Comparison of ENCODE assay signal across 1 cellular context in the genomic region with DNA sequence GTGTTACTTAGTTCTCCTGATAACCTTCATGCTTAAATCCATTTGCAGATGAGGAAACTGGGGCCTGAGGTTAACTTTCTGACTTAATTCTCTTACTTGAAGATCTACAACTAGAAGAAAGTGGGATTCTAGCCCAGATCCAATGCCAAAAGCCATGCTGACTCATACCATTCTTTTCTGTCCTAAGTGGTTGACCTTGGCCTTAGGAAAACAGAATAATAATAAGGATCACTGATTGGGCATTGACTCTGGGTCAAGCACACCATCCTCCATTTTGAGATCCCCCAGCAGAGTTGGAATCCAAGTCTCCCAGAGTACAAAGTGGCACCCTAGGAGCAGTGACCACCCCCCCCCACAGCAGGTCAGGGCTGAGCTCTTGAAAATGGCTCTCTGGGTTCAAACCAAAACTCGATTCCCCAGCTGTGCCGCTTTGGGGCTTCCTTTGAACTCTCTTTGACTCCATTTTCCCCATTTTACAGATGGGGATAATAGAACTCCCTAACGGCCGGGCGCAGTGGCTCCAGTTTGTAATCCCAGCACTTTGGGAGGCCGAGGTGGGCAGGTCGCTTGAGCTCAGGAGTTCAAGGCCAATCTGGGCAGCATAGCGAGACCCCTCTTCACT.
TF ChIP-seq lines count a peak whose summit lies in the region.

No MANE protein-coding gene starts in this region.

TF ChIP-seq in HepG2, 621 proteins besides CTCF, POLR2A, EP300 and RAD21 (continued from another document and continues in another):
- TF ChIP-seq, protein P1, sequence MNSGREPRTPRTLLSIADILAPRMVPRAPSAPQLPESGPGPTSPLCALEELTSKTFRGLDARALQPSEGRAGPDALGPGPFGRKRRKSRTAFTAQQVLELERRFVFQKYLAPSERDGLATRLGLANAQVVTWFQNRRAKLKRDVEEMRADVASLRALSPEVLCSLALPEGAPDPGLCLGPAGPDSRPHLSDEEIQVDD (CRISPR knock-in tag; IDR thresholded peaks at IDR 0.05; ENCODE audit: borderline replicate concordance): no peak
- TF ChIP-seq, protein P2, sequence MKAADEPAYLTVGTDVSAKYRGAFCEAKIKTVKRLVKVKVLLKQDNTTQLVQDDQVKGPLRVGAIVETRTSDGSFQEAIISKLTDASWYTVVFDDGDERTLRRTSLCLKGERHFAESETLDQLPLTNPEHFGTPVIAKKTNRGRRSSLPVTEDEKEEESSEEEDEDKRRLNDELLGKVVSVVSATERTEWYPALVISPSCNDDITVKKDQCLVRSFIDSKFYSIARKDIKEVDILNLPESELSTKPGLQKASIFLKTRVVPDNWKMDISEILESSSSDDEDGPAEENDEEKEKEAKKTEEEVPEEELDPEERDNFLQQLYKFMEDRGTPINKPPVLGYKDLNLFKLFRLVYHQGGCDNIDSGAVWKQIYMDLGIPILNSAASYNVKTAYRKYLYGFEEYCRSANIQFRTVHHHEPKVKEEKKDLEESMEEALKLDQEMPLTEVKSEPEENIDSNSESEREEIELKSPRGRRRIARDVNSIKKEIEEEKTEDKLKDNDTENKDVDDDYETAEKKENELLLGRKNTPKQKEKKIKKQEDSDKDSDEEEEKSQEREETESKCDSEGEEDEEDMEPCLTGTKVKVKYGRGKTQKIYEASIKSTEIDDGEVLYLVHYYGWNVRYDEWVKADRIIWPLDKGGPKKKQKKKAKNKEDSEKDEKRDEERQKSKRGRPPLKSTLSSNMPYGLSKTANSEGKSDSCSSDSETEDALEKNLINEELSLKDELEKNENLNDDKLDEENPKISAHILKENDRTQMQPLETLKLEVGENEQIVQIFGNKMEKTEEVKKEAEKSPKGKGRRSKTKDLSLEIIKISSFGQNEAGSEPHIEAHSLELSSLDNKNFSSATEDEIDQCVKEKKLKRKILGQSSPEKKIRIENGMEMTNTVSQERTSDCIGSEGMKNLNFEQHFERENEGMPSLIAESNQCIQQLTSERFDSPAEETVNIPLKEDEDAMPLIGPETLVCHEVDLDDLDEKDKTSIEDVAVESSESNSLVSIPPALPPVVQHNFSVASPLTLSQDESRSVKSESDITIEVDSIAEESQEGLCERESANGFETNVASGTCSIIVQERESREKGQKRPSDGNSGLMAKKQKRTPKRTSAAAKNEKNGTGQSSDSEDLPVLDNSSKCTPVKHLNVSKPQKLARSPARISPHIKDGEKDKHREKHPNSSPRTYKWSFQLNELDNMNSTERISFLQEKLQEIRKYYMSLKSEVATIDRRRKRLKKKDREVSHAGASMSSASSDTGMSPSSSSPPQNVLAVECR (CRISPR knock-in tag; IDR thresholded peaks at IDR 0.05; ENCODE audit: borderline replicate concordance): no peak; the same call in 1 of the 2 replicates
- TF ChIP-seq, protein P3, sequence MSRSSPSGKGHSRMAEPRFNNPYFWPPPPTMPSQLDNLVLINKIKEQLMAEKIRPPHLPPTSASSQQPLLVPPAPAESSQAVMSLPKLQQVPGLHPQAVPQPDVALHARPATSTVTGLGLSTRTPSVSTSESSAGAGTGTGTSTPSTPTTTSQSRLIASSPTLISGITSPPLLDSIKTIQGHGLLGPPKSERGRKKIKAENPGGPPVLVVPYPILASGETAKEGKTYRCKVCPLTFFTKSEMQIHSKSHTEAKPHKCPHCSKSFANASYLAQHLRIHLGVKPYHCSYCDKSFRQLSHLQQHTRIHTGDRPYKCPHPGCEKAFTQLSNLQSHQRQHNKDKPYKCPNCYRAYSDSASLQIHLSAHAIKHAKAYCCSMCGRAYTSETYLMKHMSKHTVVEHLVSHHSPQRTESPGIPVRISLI (CRISPR knock-in tag; IDR thresholded peaks at IDR 0.05; ENCODE audit: borderline replicate concordance): no peak
- TF ChIP-seq KAT8 (CRISPR knock-in tag; IDR thresholded peaks at IDR 0.05) (0 out of 2 replicates have a peak, but pooled peaks have one; percentile 50), EHMT2 (IDR thresholded peaks at IDR 0.05; ENCODE audit: borderline replicate concordance, low read depth, low read length) (0 out of 2 replicates have a peak, but pooled peaks have one; percentile 25), SCMH1 (CRISPR knock-in tag; IDR thresholded peaks at IDR 0.05; ENCODE audit: borderline replicate concordance) (no peak), ZNF180 (CRISPR knock-in tag; IDR thresholded peaks at IDR 0.05; ENCODE audit: borderline replicate concordance, low read depth) (no peak), RNF2 (conservative IDR thresholded peaks at IDR 0.05; ENCODE audit: low read depth) (no peak), ZNF577 (CRISPR knock-in tag; IDR thresholded peaks at IDR 0.05; ENCODE audit: borderline replicate concordance, low read depth) (no peak), ZNF235 (CRISPR knock-in tag; IDR thresholded peaks at IDR 0.05; ENCODE audit: borderline replicate concordance) (no peak), ZNF441 (CRISPR knock-in tag; IDR thresholded peaks at IDR 0.05; ENCODE audit: borderline replicate concordance) (no peak), RORA (CRISPR knock-in tag; IDR thresholded peaks at IDR 0.05) (no peak), GZF1 (CRISPR knock-in tag; IDR thresholded peaks at IDR 0.05) (no peak), MXI1 (IDR thresholded peaks at IDR 0.05; ENCODE audit: borderline replicate concordance, low read depth, low read length) (no peak), CHD4 (IDR thresholded peaks at IDR 0.05; ENCODE audit: borderline replicate concordance, low read length) (no peak), MAFK (conservative IDR thresholded peaks at IDR 0.05 in 1 of 2, IDR thresholded peaks at IDR 0.05 in 1 of 2; ENCODE audit: low read length in 2 of 2) (peak; percentile 25 to 42; a peak in 3 of 4 replicates), ZNF747 (CRISPR knock-in tag; IDR thresholded peaks at IDR 0.05; ENCODE audit: borderline replicate concordance) (no peak), CHCHD3 (CRISPR knock-in tag; IDR thresholded peaks at IDR 0.05) (no peak), KAT2B (IDR thresholded peaks at IDR 0.05; ENCODE audit: borderline replicate concordance, low read depth, low read length) (no peak), HOXA5 (CRISPR knock-in tag; IDR thresholded peaks at IDR 0.05) (no peak), ZNF431 (CRISPR knock-in tag; IDR thresholded peaks at IDR 0.05; ENCODE audit: borderline replicate concordance, low read depth) (no peak), GLI4 (CRISPR knock-in tag; IDR thresholded peaks at IDR 0.05; ENCODE audit: borderline replicate concordance) (no peak), ZMYM2 (CRISPR knock-in tag; IDR thresholded peaks at IDR 0.05) (no peak), ZNF660 (CRISPR knock-in tag; IDR thresholded peaks at IDR 0.05; ENCODE audit: borderline replicate concordance, low read depth) (no peak), ZFP36L2 (CRISPR knock-in tag; IDR thresholded peaks at IDR 0.05) (no peak), KLF13 (CRISPR knock-in tag; IDR thresholded peaks at IDR 0.05) (no peak), POLR2G (IDR thresholded peaks at IDR 0.05; ENCODE audit: low read depth, low read length) (no peak), ZC3H4 (CRISPR knock-in tag; IDR thresholded peaks at IDR 0.05; ENCODE audit: borderline replicate concordance) (no peak), ZNF709 (CRISPR knock-in tag; IDR thresholded peaks at IDR 0.05) (no peak), RELA (CRISPR knock-in tag; IDR thresholded peaks at IDR 0.05) (no peak), ZNF572 (CRISPR knock-in tag; IDR thresholded peaks at IDR 0.05) (no peak), ATRX (CRISPR knock-in tag; IDR thresholded peaks at IDR 0.05; ENCODE audit: borderline replicate concordance) (no peak), HMG20B (CRISPR knock-in tag; conservative IDR thresholded peaks at IDR 0.05) (no peak), ZNF256 (CRISPR knock-in tag; conservative IDR thresholded peaks at IDR 0.05) (no peak), ZNF331 (CRISPR knock-in tag; IDR thresholded peaks at IDR 0.05) (no peak), HOXD1 (CRISPR knock-in tag; IDR thresholded peaks at IDR 0.05) (no peak), BRCA1 (CRISPR knock-in tag; IDR thresholded peaks at IDR 0.05) (no peak), ZNF510 (CRISPR knock-in tag; IDR thresholded peaks at IDR 0.05; ENCODE audit: low read depth) (no peak), CREM (IDR thresholded peaks at IDR 0.05) (peak; percentile 20; the same call in 1 of the 2 replicates), CREM (CRISPR knock-in tag; IDR thresholded peaks at IDR 0.05) (no peak), ZNF136 (CRISPR knock-in tag; IDR thresholded peaks at IDR 0.05; ENCODE audit: low read depth) (no peak), SMARCC2 (IDR thresholded peaks at IDR 0.05) (no peak), ZNF891 (CRISPR knock-in tag; IDR thresholded peaks at IDR 0.05) (0 out of 2 replicates have a peak, but pooled peaks have one; percentile 40), ZNF557 (CRISPR knock-in tag; IDR thresholded peaks at IDR 0.05) (no peak), SRSF4 (IDR thresholded peaks at IDR 0.05; ENCODE audit: low read depth, low read length, poor library complexity, severe bottlenecking) (no peak), NR2F1 (CRISPR knock-in tag; IDR thresholded peaks at IDR 0.05) (peak in 1 of 2 experiments; percentile 60; a peak in 2 of 4 replicates), STAG1 (CRISPR knock-in tag; IDR thresholded peaks at IDR 0.05) (no peak), SALL2 (CRISPR knock-in tag; IDR thresholded peaks at IDR 0.05) (no peak), JDP2 (CRISPR knock-in tag; IDR thresholded peaks at IDR 0.05; ENCODE audit: borderline replicate concordance) (no peak), PHB2 (IDR thresholded peaks at IDR 0.05; ENCODE audit: partially characterized antibody) (no peak)
- TF ChIP-seq, protein P4, sequence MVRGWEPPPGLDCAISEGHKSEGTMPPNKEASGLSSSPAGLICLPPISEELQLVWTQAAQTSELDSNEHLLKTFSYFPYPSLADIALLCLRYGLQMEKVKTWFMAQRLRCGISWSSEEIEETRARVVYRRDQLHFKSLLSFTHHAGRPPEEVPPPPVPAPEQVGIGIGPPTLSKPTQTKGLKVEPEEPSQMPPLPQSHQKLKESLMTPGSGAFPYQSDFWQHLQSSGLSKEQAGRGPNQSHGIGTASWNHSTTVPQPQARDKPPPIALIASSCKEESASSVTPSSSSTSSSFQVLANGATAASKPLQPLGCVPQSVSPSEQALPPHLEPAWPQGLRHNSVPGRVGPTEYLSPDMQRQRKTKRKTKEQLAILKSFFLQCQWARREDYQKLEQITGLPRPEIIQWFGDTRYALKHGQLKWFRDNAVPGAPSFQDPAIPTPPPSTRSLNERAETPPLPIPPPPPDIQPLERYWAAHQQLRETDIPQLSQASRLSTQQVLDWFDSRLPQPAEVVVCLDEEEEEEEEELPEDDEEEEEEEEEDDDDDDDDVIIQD (CRISPR knock-in tag; IDR thresholded peaks at IDR 0.05; ENCODE audit: low read depth): peak; percentile 68; the same call in 1 of the 2 replicates
- TF ChIP-seq, protein P5, sequence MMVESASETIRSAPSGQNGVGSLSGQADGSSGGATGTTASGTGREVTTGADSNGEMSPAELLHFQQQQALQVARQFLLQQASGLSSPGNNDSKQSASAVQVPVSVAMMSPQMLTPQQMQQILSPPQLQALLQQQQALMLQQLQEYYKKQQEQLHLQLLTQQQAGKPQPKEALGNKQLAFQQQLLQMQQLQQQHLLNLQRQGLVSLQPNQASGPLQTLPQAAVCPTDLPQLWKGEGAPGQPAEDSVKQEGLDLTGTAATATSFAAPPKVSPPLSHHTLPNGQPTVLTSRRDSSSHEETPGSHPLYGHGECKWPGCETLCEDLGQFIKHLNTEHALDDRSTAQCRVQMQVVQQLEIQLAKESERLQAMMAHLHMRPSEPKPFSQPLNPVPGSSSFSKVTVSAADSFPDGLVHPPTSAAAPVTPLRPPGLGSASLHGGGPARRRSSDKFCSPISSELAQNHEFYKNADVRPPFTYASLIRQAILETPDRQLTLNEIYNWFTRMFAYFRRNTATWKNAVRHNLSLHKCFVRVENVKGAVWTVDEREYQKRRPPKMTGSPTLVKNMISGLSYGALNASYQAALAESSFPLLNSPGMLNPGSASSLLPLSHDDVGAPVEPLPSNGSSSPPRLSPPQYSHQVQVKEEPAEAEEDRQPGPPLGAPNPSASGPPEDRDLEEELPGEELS (CRISPR knock-in tag; IDR thresholded peaks at IDR 0.05): no peak
- TF ChIP-seq, protein P6, sequence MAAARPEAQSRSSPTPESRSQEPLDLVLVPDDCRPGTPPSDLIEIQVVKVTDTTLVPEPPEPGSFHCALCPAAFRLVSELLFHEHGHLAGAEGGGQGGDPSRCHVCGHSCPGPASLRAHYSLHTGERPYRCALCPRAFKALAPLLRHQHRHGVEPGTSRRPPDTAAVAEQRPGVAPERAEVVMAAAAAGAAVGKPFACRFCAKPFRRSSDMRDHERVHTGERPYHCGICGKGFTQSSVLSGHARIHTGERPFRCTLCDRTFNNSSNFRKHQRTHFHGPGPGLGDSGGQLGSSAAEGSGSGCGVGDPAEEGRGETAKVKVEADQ (CRISPR knock-in tag; IDR thresholded peaks at IDR 0.05; ENCODE audit: borderline replicate concordance): no peak
- TF ChIP-seq, protein P7, sequence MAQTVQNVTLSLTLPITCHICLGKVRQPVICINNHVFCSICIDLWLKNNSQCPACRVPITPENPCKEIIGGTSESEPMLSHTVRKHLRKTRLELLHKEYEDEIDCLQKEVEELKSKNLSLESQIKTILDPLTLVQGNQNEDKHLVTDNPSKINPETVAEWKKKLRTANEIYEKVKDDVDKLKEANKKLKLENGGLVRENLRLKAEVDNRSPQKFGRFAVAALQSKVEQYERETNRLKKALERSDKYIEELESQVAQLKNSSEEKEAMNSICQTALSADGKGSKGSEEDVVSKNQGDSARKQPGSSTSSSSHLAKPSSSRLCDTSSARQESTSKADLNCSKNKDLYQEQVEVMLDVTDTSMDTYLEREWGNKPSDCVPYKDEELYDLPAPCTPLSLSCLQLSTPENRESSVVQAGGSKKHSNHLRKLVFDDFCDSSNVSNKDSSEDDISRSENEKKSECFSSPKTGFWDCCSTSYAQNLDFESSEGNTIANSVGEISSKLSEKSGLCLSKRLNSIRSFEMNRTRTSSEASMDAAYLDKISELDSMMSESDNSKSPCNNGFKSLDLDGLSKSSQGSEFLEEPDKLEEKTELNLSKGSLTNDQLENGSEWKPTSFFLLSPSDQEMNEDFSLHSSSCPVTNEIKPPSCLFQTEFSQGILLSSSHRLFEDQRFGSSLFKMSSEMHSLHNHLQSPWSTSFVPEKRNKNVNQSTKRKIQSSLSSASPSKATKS (CRISPR knock-in tag; IDR thresholded peaks at IDR 0.05): no peak
- TF ChIP-seq, protein P8, sequence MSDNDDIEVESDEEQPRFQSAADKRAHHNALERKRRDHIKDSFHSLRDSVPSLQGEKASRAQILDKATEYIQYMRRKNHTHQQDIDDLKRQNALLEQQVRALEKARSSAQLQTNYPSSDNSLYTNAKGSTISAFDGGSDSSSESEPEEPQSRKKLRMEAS (IDR thresholded peaks at IDR 0.05): no peak
- TF ChIP-seq, protein P9, sequence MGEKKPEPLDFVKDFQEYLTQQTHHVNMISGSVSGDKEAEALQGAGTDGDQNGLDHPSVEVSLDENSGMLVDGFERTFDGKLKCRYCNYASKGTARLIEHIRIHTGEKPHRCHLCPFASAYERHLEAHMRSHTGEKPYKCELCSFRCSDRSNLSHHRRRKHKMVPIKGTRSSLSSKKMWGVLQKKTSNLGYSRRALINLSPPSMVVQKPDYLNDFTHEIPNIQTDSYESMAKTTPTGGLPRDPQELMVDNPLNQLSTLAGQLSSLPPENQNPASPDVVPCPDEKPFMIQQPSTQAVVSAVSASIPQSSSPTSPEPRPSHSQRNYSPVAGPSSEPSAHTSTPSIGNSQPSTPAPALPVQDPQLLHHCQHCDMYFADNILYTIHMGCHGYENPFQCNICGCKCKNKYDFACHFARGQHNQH (CRISPR knock-in tag; IDR thresholded peaks at IDR 0.05): no peak
